In genomic region chr6:111985202-111985731, GRCh38 we compare ENCODE assay signal across 8 cellular contexts.
DNase-seq lines count a peak whose midpoint lies in the region; ATAC-seq lines count a peak whose summit lies in the region.

No MANE protein-coding gene starts in this region.

- H3K4me3 Mint-ChIP-seq in stimulated activated naive CD8-positive, alpha-beta T cell treated with anti-CD3 and anti-CD28 coated beads, Interleukin-15, Interleukin-2, amounts not matched to agents 100 ng/mL and 50 ng/mL, for 24 hours = peak overlapping the region; percentile 20

- H3K27me3 Mint-ChIP-seq in stimulated activated naive CD8-positive, alpha-beta T cell treated with anti-CD3 and anti-CD28 coated beads, Interleukin-15, Interleukin-2, amounts not matched to agents 100 ng/mL and 50 ng/mL, for 24 hours = no peaks in the 10 kb centered on the region

- H3K9me3 Mint-ChIP-seq in stimulated activated naive CD8-positive, alpha-beta T cell treated with anti-CD3 and anti-CD28 coated beads, Interleukin-15, Interleukin-2, amounts not matched to agents 100 ng/mL and 50 ng/mL, for 24 hours = peaks cover 12% of the 10 kb centered on the region

- intact Hi-C loops in left colon (cut with DNase I, micrococcal nuclease) (no loop called here), head of caudate nucleus (cut with DNase I) (loop anchor here (10.0 kb wide), 1 partner anchor 110 kb away; the partner anchor contains the start of gene FYN)

- ATAC-seq in left colon (no peak), HG03280 (IDR thresholded peaks at IDR 0.05; ENCODE audit: unreplicated experiment) (no peak)

- H3K36me3 Mint-ChIP-seq in stimulated activated naive CD8-positive, alpha-beta T cell treated with anti-CD3 and anti-CD28 coated beads, Interleukin-15, Interleukin-2, amounts not matched to agents 100 ng/mL and 50 ng/mL, for 24 hours (ENCODE audit: low read depth) = peaks cover 3% of the 10 kb centered on the region

- peak overlapping the region; percentile 94 for H3K27ac Mint-ChIP-seq in stimulated activated naive CD8-positive, alpha-beta T cell treated with anti-CD3 and anti-CD28 coated beads, Interleukin-15, Interleukin-2, amounts not matched to agents 100 ng/mL and 50 ng/mL, for 24 hours

- peaks cover 76% of the 10 kb centered on the region for H3K4me1 Mint-ChIP-seq in stimulated activated naive CD8-positive, alpha-beta T cell treated with anti-CD3 and anti-CD28 coated beads, Interleukin-15, Interleukin-2, amounts not matched to agents 100 ng/mL and 50 ng/mL, for 24 hours (ENCODE audit: low read depth)

- DNase-seq in stimulated activated CD4-positive, alpha-beta T cell treated with anti-CD3 and anti-CD28 coated beads, Interleukin-12 subunit alpha, Interleukin-12 subunit beta, amount 100 ng/mL, for 48 hours (ENCODE audit: low read depth in 2 of 3, low spot score in 1 of 3) = peak in 2 of 3 donors; percentile 16 to 42
- DNase-seq in stimulated activated CD4-positive, alpha-beta T cell treated with anti-CD3 and anti-CD28 coated beads, Interleukin-12 subunit alpha, Interleukin-12 subunit beta, amount 100 ng/mL, for 4 hours = no peak
- DNase-seq in activated CD4-positive, alpha-beta T cell treated with anti-CD3 and anti-CD28 coated beads, Interleukin-2, amount 50 U/mL, for 4 hours = peak; percentile 36 to 46
- DNase-seq in glomerular visceral epithelial cell (ENCODE audit: extremely low spot score) (peak; percentile 76), left colon (no peak), head of caudate nucleus (no peak)

Comparison
In these comparisons a context has a peak if more than half of its experiments do, and no peak if none do; other contexts are left out.
1. DNase-seq: peak in stimulated activated CD4-positive, alpha-beta T cell treated with anti-CD3 and anti-CD28 coated beads, Interleukin-12 subunit alpha, Interleukin-12 subunit beta, amount 100 ng/mL, for 48 hours (2 of 3), activated CD4-positive, alpha-beta T cell treated with anti-CD3 and anti-CD28 coated beads, Interleukin-2, amount 50 U/mL, for 4 hours (2 of 2) and glomerular visceral epithelial cell (single experiment); none in stimulated activated CD4-positive, alpha-beta T cell treated with anti-CD3 and anti-CD28 coated beads, Interleukin-12 subunit alpha, Interleukin-12 subunit beta, amount 100 ng/mL, for 4 hours (single experiment), left colon (0 of 2) and head of caudate nucleus (0 of 42).